Comparison of ENCODE assay signal across 1 cellular context in the genomic region with DNA sequence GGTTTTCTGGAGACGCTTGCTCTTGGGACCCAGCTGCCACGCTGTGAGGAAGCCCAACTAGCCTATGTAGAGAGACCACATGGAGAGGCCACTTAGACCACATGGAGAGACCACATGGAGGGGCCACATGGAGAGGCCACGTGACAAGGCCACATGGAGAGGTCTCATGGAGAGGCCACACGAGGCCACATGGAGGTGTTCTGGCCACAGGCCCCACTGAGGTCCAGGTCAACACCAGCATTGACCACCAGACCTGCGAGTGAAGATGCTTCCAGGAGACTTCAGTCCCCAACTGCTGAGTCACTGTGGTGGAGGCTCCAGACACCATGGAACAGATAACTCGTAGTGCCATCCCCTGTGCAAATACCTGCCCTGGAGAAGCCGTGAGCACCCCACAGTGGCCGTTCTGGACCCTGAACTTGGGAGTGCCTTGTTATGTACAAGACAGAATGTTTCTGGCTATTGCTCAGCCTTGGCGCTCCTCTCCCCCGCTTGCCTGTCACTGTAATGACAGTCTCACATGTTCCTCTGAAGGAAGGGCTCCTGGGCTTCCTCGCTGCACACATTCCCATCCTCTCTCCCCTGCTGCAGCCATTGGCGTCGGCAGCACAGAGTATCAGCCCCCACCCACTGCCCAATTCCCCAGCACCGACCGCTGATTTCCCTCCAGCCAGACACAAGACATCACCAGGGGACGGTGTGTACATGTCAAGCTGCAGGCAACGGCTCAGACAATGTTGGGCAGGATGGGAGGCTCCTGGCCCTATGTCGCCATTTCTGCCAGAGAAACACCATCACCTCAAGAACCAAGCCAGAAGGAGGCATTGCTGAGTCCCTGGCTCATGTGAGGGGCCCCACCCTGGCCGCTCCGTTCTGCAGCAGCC.
TF ChIP-seq lines count a peak whose summit lies in the region.

No MANE protein-coding gene starts in this region.

TF ChIP-seq in H1, 55 proteins besides CTCF, POLR2A, EP300 and RAD21:
- TF ChIP-seq FOSL1 (IDR thresholded peaks at IDR 0.05; ENCODE audit: insufficient read depth, low read depth, low read length) (no peak), CREB1 (IDR thresholded peaks at IDR 0.05) (no peak), EGR1 (IDR thresholded peaks at IDR 0.05; ENCODE audit: borderline replicate concordance, low read depth, low read length) (peak; percentile 77)
